ENCODE assay signal across 2 cellular contexts in genomic region chr14:89264196-89264800, GRCh38.
A peak's percentile ranks its signal among the peaks of the same experiment; 100 is the strongest.
TF ChIP-seq lines count a peak whose summit lies in the region.

No MANE protein-coding gene starts in this region.

TF ChIP-seq in GM23338, 12 proteins besides CTCF, POLR2A, EP300 and RAD21 (continued from another document):
- no peak for TF ChIP-seq POLR2AphosphoS5 (IDR thresholded peaks at IDR 0.05; ENCODE audit: low read depth)
- no peak for TF ChIP-seq ZNF331 (CRISPR knock-in tag; IDR thresholded peaks at IDR 0.05; ENCODE audit: low read depth)
- no peak for TF ChIP-seq JUNB (IDR thresholded peaks at IDR 0.05; ENCODE audit: unreplicated experiment)
- no peak for TF ChIP-seq ZNF114 (CRISPR knock-in tag; IDR thresholded peaks at IDR 0.05)
- TF ChIP-seq, protein P1, sequence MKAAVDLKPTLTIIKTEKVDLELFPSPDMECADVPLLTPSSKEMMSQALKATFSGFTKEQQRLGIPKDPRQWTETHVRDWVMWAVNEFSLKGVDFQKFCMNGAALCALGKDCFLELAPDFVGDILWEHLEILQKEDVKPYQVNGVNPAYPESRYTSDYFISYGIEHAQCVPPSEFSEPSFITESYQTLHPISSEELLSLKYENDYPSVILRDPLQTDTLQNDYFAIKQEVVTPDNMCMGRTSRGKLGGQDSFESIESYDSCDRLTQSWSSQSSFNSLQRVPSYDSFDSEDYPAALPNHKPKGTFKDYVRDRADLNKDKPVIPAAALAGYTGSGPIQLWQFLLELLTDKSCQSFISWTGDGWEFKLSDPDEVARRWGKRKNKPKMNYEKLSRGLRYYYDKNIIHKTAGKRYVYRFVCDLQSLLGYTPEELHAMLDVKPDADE (IDR thresholded peaks at IDR 0.05), result no peak
- TF ChIP-seq, protein P2, sequence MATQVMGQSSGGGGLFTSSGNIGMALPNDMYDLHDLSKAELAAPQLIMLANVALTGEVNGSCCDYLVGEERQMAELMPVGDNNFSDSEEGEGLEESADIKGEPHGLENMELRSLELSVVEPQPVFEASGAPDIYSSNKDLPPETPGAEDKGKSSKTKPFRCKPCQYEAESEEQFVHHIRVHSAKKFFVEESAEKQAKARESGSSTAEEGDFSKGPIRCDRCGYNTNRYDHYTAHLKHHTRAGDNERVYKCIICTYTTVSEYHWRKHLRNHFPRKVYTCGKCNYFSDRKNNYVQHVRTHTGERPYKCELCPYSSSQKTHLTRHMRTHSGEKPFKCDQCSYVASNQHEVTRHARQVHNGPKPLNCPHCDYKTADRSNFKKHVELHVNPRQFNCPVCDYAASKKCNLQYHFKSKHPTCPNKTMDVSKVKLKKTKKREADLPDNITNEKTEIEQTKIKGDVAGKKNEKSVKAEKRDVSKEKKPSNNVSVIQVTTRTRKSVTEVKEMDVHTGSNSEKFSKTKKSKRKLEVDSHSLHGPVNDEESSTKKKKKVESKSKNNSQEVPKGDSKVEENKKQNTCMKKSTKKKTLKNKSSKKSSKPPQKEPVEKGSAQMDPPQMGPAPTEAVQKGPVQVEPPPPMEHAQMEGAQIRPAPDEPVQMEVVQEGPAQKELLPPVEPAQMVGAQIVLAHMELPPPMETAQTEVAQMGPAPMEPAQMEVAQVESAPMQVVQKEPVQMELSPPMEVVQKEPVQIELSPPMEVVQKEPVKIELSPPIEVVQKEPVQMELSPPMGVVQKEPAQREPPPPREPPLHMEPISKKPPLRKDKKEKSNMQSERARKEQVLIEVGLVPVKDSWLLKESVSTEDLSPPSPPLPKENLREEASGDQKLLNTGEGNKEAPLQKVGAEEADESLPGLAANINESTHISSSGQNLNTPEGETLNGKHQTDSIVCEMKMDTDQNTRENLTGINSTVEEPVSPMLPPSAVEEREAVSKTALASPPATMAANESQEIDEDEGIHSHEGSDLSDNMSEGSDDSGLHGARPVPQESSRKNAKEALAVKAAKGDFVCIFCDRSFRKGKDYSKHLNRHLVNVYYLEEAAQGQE (IDR thresholded peaks at IDR 0.05; ENCODE audit: unreplicated experiment), result no peak
TF ChIP-seq in GM23338: peak in this region for 0.

TF ChIP-seq in GM12878, 131 proteins besides CTCF, POLR2A, EP300 and RAD21 (continued from another document):
- TF ChIP-seq SIX5 (IDR thresholded peaks at IDR 0.05; ENCODE audit: low read depth, low read length, severe bottlenecking), result no peak
- no peak for TF ChIP-seq MAX (IDR thresholded peaks at IDR 0.05; ENCODE audit: low read depth, low read length)
- TF ChIP-seq CEBPZ (IDR thresholded peaks at IDR 0.05; ENCODE audit: low read depth, low read length), result no peak
- no peak for TF ChIP-seq RFX5 (IDR thresholded peaks at IDR 0.05; ENCODE audit: low read depth, low read length)
- 0 out of 2 replicates have a peak, but pooled peaks have one; percentile 27 for TF ChIP-seq NBN (IDR thresholded peaks at IDR 0.05)
- TF ChIP-seq MTA3 (IDR thresholded peaks at IDR 0.05; ENCODE audit: borderline replicate concordance, low read length), result no peak
- no peak for TF ChIP-seq KLF5 (IDR thresholded peaks at IDR 0.05; ENCODE audit: partially characterized antibody)
- TF ChIP-seq MEF2B (IDR thresholded peaks at IDR 0.05; ENCODE audit: partially characterized antibody, poor library complexity, severe bottlenecking), result peak; percentile 95
- no peak for TF ChIP-seq FOXM1 (IDR thresholded peaks at IDR 0.05; ENCODE audit: low read depth, low read length)
- TF ChIP-seq CHD1 (IDR thresholded peaks at IDR 0.05; ENCODE audit: low read depth, low read length), result no peak
- TF ChIP-seq IKZF2 (IDR thresholded peaks at IDR 0.05), result 0 out of 4 replicates have a peak, but pooled peaks of 1 of the 2 experiments have one; percentile 22
- TF ChIP-seq IKZF1 (conservative IDR thresholded peaks at IDR 0.05), result 0 out of 2 replicates have a peak, but pooled peaks have one; percentile 17
- TF ChIP-seq BACH1 (IDR thresholded peaks at IDR 0.05; ENCODE audit: borderline replicate concordance), result no peak
- peak; percentile 40; the same call in 1 of the 2 replicates for TF ChIP-seq ZNF687 (IDR thresholded peaks at IDR 0.05)
- TF ChIP-seq DPF2 (IDR thresholded peaks at IDR 0.05), result no peak
